15 cellular contexts compared by ENCODE assay signal in the genomic region with DNA sequence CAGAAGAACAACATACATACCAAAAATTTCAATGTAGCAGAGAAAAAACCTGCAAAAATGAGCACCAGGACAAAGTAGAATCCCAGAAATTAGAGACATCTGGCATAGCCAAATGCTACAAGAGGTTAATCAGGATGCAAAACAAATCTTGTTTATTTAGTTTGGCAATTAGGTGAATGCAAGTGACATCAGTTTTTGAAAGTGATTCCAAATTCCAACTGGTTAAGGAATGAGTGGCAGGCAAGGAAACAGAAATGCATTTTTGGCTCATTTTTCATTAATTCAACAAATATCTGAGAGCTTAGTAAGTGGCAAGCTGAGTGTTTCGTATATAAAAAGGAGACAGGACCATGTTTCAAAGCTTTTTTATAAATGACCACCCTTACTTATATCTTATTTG. TPM values are rescaled to one million over a fixed set of nuclear protein-coding genes. Genes with fewer than 3 reads are reported as not detected.
DNase-seq lines count a peak whose midpoint lies in the region; TF ChIP-seq lines count a peak whose summit lies in the region.
"Had no signal": no experiment of that assay in that cellular context is flagged by ENCODE, and none has a peak within 500 bp of the region (broad histone marks: within the 10 kb centered on the region; RNA-seq: fewer than 3 reads in every experiment).

No MANE protein-coding gene starts in this region.

- H3K4me3 Mint-ChIP-seq in endothelial cell (ENCODE audit: unreplicated experiment), result no peak overlapping the region
- H3K4me3 Mint-ChIP-seq: activated naive CD8-positive, alpha-beta T cell treated with anti-CD3 and anti-CD28 coated beads for 36 hours had no signal

- DNase-seq in AG04449 (ENCODE audit: low read depth, low spot score) (peak; percentile 57), H4 (ENCODE audit: low spot score) (peak; percentile 17), amniotic stem cell (lab: John Stamatoyannopoulos, UW) (peak; percentile 32), iris pigment epithelial cell (ENCODE audit: low read depth) (peak; percentile 77), HuH-7.5 (ENCODE audit: low spot score) (no peak), germinal center (ENCODE audit: low spot score) (no peak), NCI-H1417 (lab: John Stamatoyannopoulos, UW) (no peak), endothelial cell (ENCODE audit: low spot score) (no peak)
- DNase-seq: activated naive CD8-positive, alpha-beta T cell treated with anti-CD3 and anti-CD28 coated beads for 36 hours; effector CD8-positive, alpha-beta T cell; GF-D8; posterior cingulate gyrus; T-helper 9 cell had no signal

- H3K4me3 ChIP-seq in AG04449 (ENCODE audit: low read depth, low read length), result no peak overlapping the region
- H3K4me3 ChIP-seq: BLaER1 treated with 17β-estradiol and CSF1 and Interleukin-3, amounts not matched to agents 10 nM and 100 nM; lung had no signal

- no peaks in the 10 kb centered on the region for H3K9me3 Mint-ChIP-seq in endothelial cell (ENCODE audit: unreplicated experiment)
- H3K9me3 Mint-ChIP-seq: activated naive CD8-positive, alpha-beta T cell treated with anti-CD3 and anti-CD28 coated beads for 36 hours had no signal

- POLR2A ChIA-PET in AG04449 (lab: Yijun Ruan, JAX), result no interaction called here

- no peak for TF ChIP-seq CTCF in AG04449 (IDR thresholded peaks at IDR 0.05; ENCODE audit: insufficient read depth, low read length, missing control alignments)
- TF ChIP-seq CTCF in endothelial cell (IDR thresholded peaks at IDR 0.05; ENCODE audit: unreplicated experiment), result no peak

- no peaks in the 10 kb centered on the region for H3K36me3 Mint-ChIP-seq in endothelial cell (ENCODE audit: low read depth, unreplicated experiment)

- no peaks in the 10 kb centered on the region for H3K27me3 Mint-ChIP-seq in endothelial cell (ENCODE audit: unreplicated experiment)
- H3K27me3 Mint-ChIP-seq: activated naive CD8-positive, alpha-beta T cell treated with anti-CD3 and anti-CD28 coated beads for 36 hours had no signal

- no peak overlapping the region for H3K27ac Mint-ChIP-seq in endothelial cell (ENCODE audit: unreplicated experiment)
- H3K27ac Mint-ChIP-seq: activated naive CD8-positive, alpha-beta T cell treated with anti-CD3 and anti-CD28 coated beads for 36 hours had no signal

- H3K4me1 Mint-ChIP-seq in endothelial cell (ENCODE audit: unreplicated experiment), result peaks cover 22% of the 10 kb centered on the region

- CTCF ChIA-PET in AG04449 (lab: Yijun Ruan, JAX), result no interaction called here

RNA-seq across cellular contexts. Expression of a gene that starts 21.3 kb away (rescaled TPM):
- total RNA-seq in H4 (2014; rRNA removed; shearing (Covaris generic)), result 1.6 and 3.1 TPM in 2 replicates
- 49.7 TPM for total RNA-seq in endothelial cell (ENCODE audit: unreplicated experiment)

RNA-seq across cellular contexts. Expression of a gene that starts 51.1 kb away (rescaled TPM):
- 769 and 782 TPM in 2 replicates for total RNA-seq in H4 (2014; rRNA removed; shearing (Covaris generic))
- total RNA-seq in endothelial cell (ENCODE audit: unreplicated experiment), result 145 TPM

Comparison
In these comparisons a context has a peak if more than half of its experiments do, and no peak if none do; other contexts are left out.
1. DNase-seq: peak in AG04449 (single experiment), H4 (single experiment), amniotic stem cell (single experiment) and iris pigment epithelial cell (single experiment); none in HuH-7.5 (single experiment), germinal center (single experiment), NCI-H1417 (0 of 3) and endothelial cell (single experiment).
2. RNA of a gene that starts 21.3 kb away (total RNA-seq): 49.7 TPM in endothelial cell (single experiment); 1.6 to 3.1 TPM in H4; every median in the first group is over 10 times any median in the second.